In the genomic region with DNA sequence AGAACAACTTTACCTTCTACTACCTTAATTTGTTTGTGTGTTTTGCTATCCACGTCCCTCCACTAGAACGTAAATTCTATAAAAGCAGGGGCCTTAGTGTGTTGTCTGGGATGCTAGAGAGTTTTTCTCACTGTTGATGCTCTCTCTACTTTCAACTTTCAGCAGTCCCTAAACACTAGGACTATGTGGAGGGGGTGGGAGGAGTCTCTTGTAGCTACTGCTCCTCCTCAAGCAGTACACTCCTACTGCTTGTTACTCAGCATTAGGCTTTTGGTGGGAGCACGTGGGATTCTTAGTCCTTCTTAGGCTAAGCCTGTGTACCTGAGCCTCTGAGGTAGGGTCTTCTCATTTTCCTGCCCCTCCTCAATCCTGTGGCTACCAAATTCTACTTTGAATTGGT, we compare ENCODE assay signal across 19 cellular contexts. TPM values are rescaled to one million over a fixed set of nuclear protein-coding genes. Genes with fewer than 3 reads are reported as not detected.
DNase-seq lines count a peak whose midpoint lies in the region; ATAC-seq and TF ChIP-seq lines count a peak whose summit lies in the region.
"Had no signal": no experiment of that assay in that cellular context is flagged by ENCODE, and none has a peak within 500 bp of the region (broad histone marks: within the 10 kb centered on the region; RNA-seq: fewer than 3 reads in every experiment).

No MANE protein-coding gene starts in this region.

- no peaks in the 10 kb centered on the region for H3K9me3 ChIP-seq in SK-N-MC (ENCODE audit: low read depth, low read length)
- peaks cover 6 to 8% of the 10 kb centered on the region in 2 donors for H3K9me3 ChIP-seq in breast epithelium
- H3K9me3 ChIP-seq: Caco-2 had no signal

- no CpG with 5 or more reads among the region's 3 CpGs for WGBS in mesendoderm (ENCODE audit: extremely low coverage, insufficient coverage, low lambda C conversion rate)

- no peak overlapping the region for H3K4me3 Mint-ChIP-seq in GM23338
- H3K4me3 Mint-ChIP-seq: B cell; CD4-positive, CD25-positive, alpha-beta regulatory T cell; CD8-positive, alpha-beta T cell had no signal

- H3K79me1 ChIP-seq in mesendoderm (ENCODE audit: low read length), result no peaks in the 10 kb centered on the region

- H2AFZ ChIP-seq in GM23338, result peak overlapping the region; percentile 47; the same call in 1 of the 2 replicates

- no peaks in the 10 kb centered on the region for H3K36me3 ChIP-seq in GM23338 (ENCODE audit: insufficient read depth)
- H3K36me3 ChIP-seq in SK-N-MC (ENCODE audit: insufficient read depth, low read length), result no peaks in the 10 kb centered on the region
- H3K36me3 ChIP-seq in mesendoderm (ENCODE audit: control insufficient read depth, insufficient read depth, low read length), result no peaks in the 10 kb centered on the region
- no peaks in the 10 kb centered on the region for H3K36me3 ChIP-seq in breast epithelium
- H3K36me3 ChIP-seq: BLaER1 had no signal

- ATAC-seq in GM23338 (no peak), GM18517 (IDR thresholded peaks at IDR 0.05; ENCODE audit: unreplicated experiment) (no peak)
- ATAC-seq: CD8-positive, alpha-beta T cell; GM12878 had no signal

- no peak overlapping the region for H3K18ac ChIP-seq in mesendoderm (ENCODE audit: low read length)

- no peaks in the 10 kb centered on the region for H3F3A ChIP-seq in GM23338 (replicated peaks; ENCODE audit: low read depth)

- no peak overlapping the region for H3K56ac ChIP-seq in mesendoderm (ENCODE audit: low read length)

- H3K79me2 ChIP-seq in GM23338 (replicated peaks; ENCODE audit: insufficient read depth) (no peaks in the 10 kb centered on the region), mesendoderm (ENCODE audit: control insufficient read depth, insufficient read depth, low read length) (no peaks in the 10 kb centered on the region)

- no peak overlapping the region for H3K4ac ChIP-seq in mesendoderm (ENCODE audit: low read depth, low read length)

- no peaks in the 10 kb centered on the region for H4K20me1 ChIP-seq in GM23338 (replicated peaks; ENCODE audit: insufficient read depth)
- H4K20me1 ChIP-seq: BLaER1 had no signal

- no peaks in the 10 kb centered on the region for H3K4me1 ChIP-seq in GM23338 (ENCODE audit: insufficient read depth)
- H3K4me1 ChIP-seq in mesendoderm (ENCODE audit: control insufficient read depth, low read depth, low read length), result no peaks in the 10 kb centered on the region
- no peaks in the 10 kb centered on the region for H3K4me1 ChIP-seq in breast epithelium
- H3K4me1 ChIP-seq: BLaER1, Caco-2 had no signal

- no peak overlapping the region for H3K23ac ChIP-seq in mesendoderm (ENCODE audit: low read length)

- no peaks in the 10 kb centered on the region for H3K27me3 ChIP-seq in GM23338 (ENCODE audit: insufficient read depth)
- no peaks in the 10 kb centered on the region for H3K27me3 ChIP-seq in mesendoderm (ENCODE audit: insufficient read depth, low read length, poor library complexity)
- H3K27me3 ChIP-seq in breast epithelium, result no peaks in the 10 kb centered on the region
- H3K27me3 ChIP-seq: BLaER1 had no signal

- H3K4me1 Mint-ChIP-seq in GM23338, result no peaks in the 10 kb centered on the region
- H3K4me1 Mint-ChIP-seq: B cell; CD4-positive, CD25-positive, alpha-beta regulatory T cell had no signal

- TF ChIP-seq POLR2A in breast epithelium (IDR thresholded peaks at IDR 0.05), result no peak

- no peaks in the 10 kb centered on the region for H3K9me2 ChIP-seq in GM23338 (ENCODE audit: insufficient read depth)

- no peak overlapping the region for H2AK5ac ChIP-seq in mesendoderm (ENCODE audit: low read length)

- no peak overlapping the region for H4K5ac ChIP-seq in mesendoderm (ENCODE audit: low read length)

- H3K9ac ChIP-seq in SK-N-MC (ENCODE audit: insufficient read length) (no peak overlapping the region), mesendoderm (ENCODE audit: low read length) (no peak overlapping the region)
- H3K9ac ChIP-seq: BLaER1 had no signal

- DNase-seq in GM23338 (ENCODE audit: low spot score) (peak; percentile 1), SK-N-MC (ENCODE audit: low read depth, low spot score) (no peak), mesendoderm (peak; percentile 1), cerebellar nuclear complex (lab: John Stamatoyannopoulos, UW) (no peak), breast epithelium (ENCODE audit: low spot score in 2 of 2) (no peak)
- DNase-seq: Caco-2; CD4-positive, CD25-positive, alpha-beta regulatory T cell; CD8-positive, alpha-beta T cell; DMS153; EL; GDM1; H7; HCEC 1CT had no signal

- H3K9me3 Mint-ChIP-seq in GM23338, result no peaks in the 10 kb centered on the region

- no peak overlapping the region for H4K8ac ChIP-seq in mesendoderm (ENCODE audit: low read depth, low read length)

- H3K27ac ChIP-seq in GM23338 (ENCODE audit: low read depth) (no peak overlapping the region), SK-N-MC (peak overlapping the region; percentile 28; the same call in 1 of the 2 replicates), mesendoderm (ENCODE audit: low read depth, low read length) (no peak overlapping the region), breast epithelium (no peak overlapping the region)
- H3K27ac ChIP-seq: BLaER1, C4-2B had no signal

- no peak overlapping the region for H2BK120ac ChIP-seq in mesendoderm (ENCODE audit: low read depth, low read length)

- H2BK15ac ChIP-seq in mesendoderm (replicated peaks; ENCODE audit: low read depth), result no peak overlapping the region

- H3K4me2 ChIP-seq in GM23338, result no peak overlapping the region
- H3K4me2 ChIP-seq in mesendoderm (ENCODE audit: low read length), result no peak overlapping the region
- H3K4me2 ChIP-seq: BLaER1 had no signal

- no peaks in the 10 kb centered on the region for H3K36me3 Mint-ChIP-seq in GM23338 (ENCODE audit: low read depth)
- H3K36me3 Mint-ChIP-seq: CD4-positive, CD25-positive, alpha-beta regulatory T cell; CD8-positive, alpha-beta T cell had no signal

- peaks cover 3% of the 10 kb centered on the region for H3K27me3 Mint-ChIP-seq in GM23338 (ENCODE audit: insufficient read depth, low read depth, poor library complexity)

- no peak overlapping the region for H2BK5ac ChIP-seq in mesendoderm (ENCODE audit: low read length)

- H3K27ac Mint-ChIP-seq in GM23338, result no peak overlapping the region
- H3K27ac Mint-ChIP-seq: B cell; CD4-positive, CD25-positive, alpha-beta regulatory T cell; CD8-positive, alpha-beta T cell had no signal

- intact Hi-C loops in breast epithelium (cut with DNase I; ENCODE audit: low total_unique reads), result no loop called here

- H3K4me3 ChIP-seq in GM23338 (no peak overlapping the region), SK-N-MC (no peak overlapping the region), mesendoderm (ENCODE audit: low read length) (no peak overlapping the region), breast epithelium (no peak overlapping the region)
- H3K4me3 ChIP-seq: BLaER1, GM12878 had no signal

- no peak for TF ChIP-seq CTCF in GM23338 (conservative IDR thresholded peaks at IDR 0.05; ENCODE audit: low read depth in 2 of 2)
- no peak for TF ChIP-seq CTCF in breast epithelium (IDR thresholded peaks at IDR 0.05)

TF ChIP-seq in GM23338, 12 proteins besides CTCF, POLR2A, EP300 and RAD21:
- TF ChIP-seq ZNF331 (CRISPR knock-in tag; IDR thresholded peaks at IDR 0.05; ENCODE audit: low read depth) (no peak), CREB1 (CRISPR knock-in tag; IDR thresholded peaks at IDR 0.05; ENCODE audit: low read depth) (no peak), ZNF114 (CRISPR knock-in tag; IDR thresholded peaks at IDR 0.05) (no peak), EZH2 (IDR thresholded peaks at IDR 0.05; ENCODE audit: low read depth, unreplicated experiment) (no peak)
- TF ChIP-seq, protein P1, sequence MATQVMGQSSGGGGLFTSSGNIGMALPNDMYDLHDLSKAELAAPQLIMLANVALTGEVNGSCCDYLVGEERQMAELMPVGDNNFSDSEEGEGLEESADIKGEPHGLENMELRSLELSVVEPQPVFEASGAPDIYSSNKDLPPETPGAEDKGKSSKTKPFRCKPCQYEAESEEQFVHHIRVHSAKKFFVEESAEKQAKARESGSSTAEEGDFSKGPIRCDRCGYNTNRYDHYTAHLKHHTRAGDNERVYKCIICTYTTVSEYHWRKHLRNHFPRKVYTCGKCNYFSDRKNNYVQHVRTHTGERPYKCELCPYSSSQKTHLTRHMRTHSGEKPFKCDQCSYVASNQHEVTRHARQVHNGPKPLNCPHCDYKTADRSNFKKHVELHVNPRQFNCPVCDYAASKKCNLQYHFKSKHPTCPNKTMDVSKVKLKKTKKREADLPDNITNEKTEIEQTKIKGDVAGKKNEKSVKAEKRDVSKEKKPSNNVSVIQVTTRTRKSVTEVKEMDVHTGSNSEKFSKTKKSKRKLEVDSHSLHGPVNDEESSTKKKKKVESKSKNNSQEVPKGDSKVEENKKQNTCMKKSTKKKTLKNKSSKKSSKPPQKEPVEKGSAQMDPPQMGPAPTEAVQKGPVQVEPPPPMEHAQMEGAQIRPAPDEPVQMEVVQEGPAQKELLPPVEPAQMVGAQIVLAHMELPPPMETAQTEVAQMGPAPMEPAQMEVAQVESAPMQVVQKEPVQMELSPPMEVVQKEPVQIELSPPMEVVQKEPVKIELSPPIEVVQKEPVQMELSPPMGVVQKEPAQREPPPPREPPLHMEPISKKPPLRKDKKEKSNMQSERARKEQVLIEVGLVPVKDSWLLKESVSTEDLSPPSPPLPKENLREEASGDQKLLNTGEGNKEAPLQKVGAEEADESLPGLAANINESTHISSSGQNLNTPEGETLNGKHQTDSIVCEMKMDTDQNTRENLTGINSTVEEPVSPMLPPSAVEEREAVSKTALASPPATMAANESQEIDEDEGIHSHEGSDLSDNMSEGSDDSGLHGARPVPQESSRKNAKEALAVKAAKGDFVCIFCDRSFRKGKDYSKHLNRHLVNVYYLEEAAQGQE (IDR thresholded peaks at IDR 0.05; ENCODE audit: unreplicated experiment), result no peak
TF ChIP-seq in GM23338: peak in this region for 0.

RNA-seq across cellular contexts. Expression of a gene that starts 56.3 kb away (rescaled TPM):
- total RNA-seq in GM23338 (2014; rRNA removed; shearing (Covaris generic)), result 0.31 and 0.54 TPM in 2 replicates
- 0.05 TPM in 1 of 2 replicates, not detected in the other for polyA plus RNA-seq in GM23338 (2016; fragmentation: Nextera tagmentation; extraction: Ambion mirVana)
- polyA plus RNA-seq in mesendoderm (2013, experiment 1 of 2), result 0.73 TPM
- 0.63 TPM for polyA plus RNA-seq in mesendoderm (2013, experiment 2 of 2)
- total RNA-seq in breast epithelium, result 10 to 100 TPM in 2 of 3 donors, 1 to 10 TPM in 1; 5.4 to 34.6 (median 11.8) TPM
- total RNA-seq: A172; CD4-positive, CD25-positive, alpha-beta regulatory T cell; GM12878 had no signal
- polyA plus RNA-seq: CD4-positive, CD25-positive, alpha-beta regulatory T cell had no signal

Comparison
In these comparisons a context has a peak if more than half of its experiments do, and no peak if none do; other contexts are left out.
1. DNase-seq: peak in GM23338 (single experiment) and mesendoderm (single experiment); none in SK-N-MC (single experiment), cerebellar nuclear complex (0 of 2) and breast epithelium (0 of 2).